Comparison of ENCODE assay signal across 15 cellular contexts in the genomic region with DNA sequence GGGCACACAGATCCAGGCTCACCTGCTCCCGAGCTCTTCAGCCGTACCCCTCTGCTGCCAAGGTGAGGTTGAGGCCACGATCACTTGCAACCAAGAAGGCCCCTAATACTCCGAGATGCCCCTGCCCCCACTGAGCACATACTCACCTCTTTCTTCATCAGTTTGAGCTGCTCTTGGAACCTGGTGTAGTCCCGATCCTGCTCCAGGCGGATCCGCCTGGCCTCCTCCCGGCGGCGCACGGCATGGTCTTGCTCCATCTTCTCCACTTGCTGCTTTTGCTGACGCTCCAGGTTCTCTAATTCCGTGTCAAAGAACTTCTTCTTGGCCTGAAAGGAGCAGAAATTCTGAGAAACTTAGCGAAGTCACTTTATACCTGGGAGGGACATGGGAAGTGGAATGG.
"Had no signal": no experiment of that assay in that cellular context is flagged by ENCODE, and none has a peak within 500 bp of the region (broad histone marks: within the 10 kb centered on the region; RNA-seq: fewer than 3 reads in every experiment).

No MANE protein-coding gene starts in this region.

- H3K9me3 ChIP-seq: ascending aorta, colonic mucosa, tibial artery had no signal

- ATAC-seq: effector memory CD8-positive, alpha-beta T cell; left ventricle myocardium superior; SK-N-SH treated with all-trans-retinoic acid at 6 μM for 48 hours had no signal

- H3K27me3 Mint-ChIP-seq: effector memory CD8-positive, alpha-beta T cell had no signal

- H3K4me1 ChIP-seq: ascending aorta, colonic mucosa had no signal

- H3K27me3 ChIP-seq: ascending aorta, colonic mucosa, hepatocyte, tibial artery had no signal

- H3K27ac ChIP-seq: ascending aorta, colonic mucosa, hepatocyte, tibial artery had no signal

- H3K4me3 Mint-ChIP-seq: effector memory CD8-positive, alpha-beta T cell had no signal

- H3K9me3 Mint-ChIP-seq: effector memory CD8-positive, alpha-beta T cell had no signal

- H3K4me3 ChIP-seq: ascending aorta, colonic mucosa, hepatocyte, tibial artery had no signal

- DNase-seq: activated CD4-positive, CD25-positive, alpha-beta regulatory T cell; activated CD8-positive, alpha-beta memory T cell treated with anti-CD3 and anti-CD28 coated beads, Interleukin-2, amount 50 U/mL, for 4 hours; colonic mucosa; effector memory CD8-positive, alpha-beta T cell; erythroblast; left ventricle myocardium superior; mesendoderm; retina; SHP77; small intestine; T-helper 2 cell had no signal
